Comparison of ENCODE assay signal across 8 cellular contexts in the genomic region with DNA sequence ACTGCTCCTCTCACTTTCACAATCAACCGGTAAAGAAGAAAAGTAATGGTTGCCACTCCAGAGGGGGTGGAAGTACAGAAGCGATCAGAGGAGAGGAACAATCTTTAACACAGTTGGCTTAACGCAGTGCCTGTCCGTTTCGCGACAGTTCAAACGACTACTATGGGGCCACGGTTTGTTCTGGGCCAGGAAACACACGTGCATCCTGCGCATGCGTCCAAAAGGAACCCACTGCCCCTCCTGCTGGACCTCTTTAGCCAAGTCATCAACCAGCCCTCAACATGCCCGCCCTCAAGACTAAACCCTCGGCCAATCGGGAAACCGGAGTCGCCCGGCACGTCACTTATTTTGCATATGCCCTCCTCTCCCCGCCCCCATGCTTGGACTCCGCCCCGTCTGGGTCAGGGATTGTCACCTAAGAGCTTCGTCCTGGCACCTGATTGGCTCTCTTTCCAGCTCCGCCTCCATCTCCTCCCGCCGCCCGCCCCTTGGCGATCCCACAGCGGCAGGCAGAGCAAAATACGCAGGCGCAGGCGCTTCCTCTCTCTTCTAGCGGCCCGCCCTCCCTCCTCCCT. TPM values are rescaled to one million over a fixed set of nuclear protein-coding genes. Genes with fewer than 3 reads are reported as not detected.
DNase-seq lines count a peak whose midpoint lies in the region; ATAC-seq and TF ChIP-seq lines count a peak whose summit lies in the region.

No MANE protein-coding gene starts in this region.

- no peaks in the 10 kb centered on the region for H3K27me3 ChIP-seq in WERI-Rb-1 (ENCODE audit: insufficient read depth, low read depth, severe bottlenecking)

- no peaks in the 10 kb centered on the region for H3K9me3 ChIP-seq in WERI-Rb-1 (ENCODE audit: severe bottlenecking)

- no peak for TF ChIP-seq CTCF in WERI-Rb-1 (IDR thresholded peaks at IDR 0.05; ENCODE audit: low read depth, low read length)

- peak overlapping the region; percentile 44 for H3K4me3 ChIP-seq in WERI-Rb-1 (ENCODE audit: low read depth, low read length)

- H3K36me3 ChIP-seq in WERI-Rb-1 = peaks cover 35% of the 10 kb centered on the region

- H3K27ac ChIP-seq in WERI-Rb-1 (peak overlapping the region; percentile 94), cingulate gyrus (ENCODE audit: low read depth, low read length) (peak overlapping the region; percentile 92)

- DNase-seq in activated gamma-delta T cell treated with Interleukin-2 at 50 U/mL for 16 hours = peak; percentile 100
- no peak for DNase-seq in activated gamma-delta T cell (lab: John Stamatoyannopoulos, UW)
- peak; percentile 100 for DNase-seq in WERI-Rb-1
- peak; percentile 100 for DNase-seq in left lobe of liver (ENCODE audit: low spot score)
- DNase-seq in stimulated activated CD4-positive, alpha-beta T cell treated with anti-CD3 and anti-CD28 coated beads, Interleukin-4, amount 100 ng/mL, for 4 hours = peak; percentile 99 to 100
- no peak for DNase-seq in cortex of kidney (lab: John Stamatoyannopoulos, UW)

- ATAC-seq in HG03175 (IDR thresholded peaks at IDR 0.05; ENCODE audit: unreplicated experiment) = peak; percentile 81
- ATAC-seq in left lobe of liver = peak; percentile 88

RNA-seq across cellular contexts. Expression of a gene that starts 0.3 kb away (rescaled TPM):
- 60.3 TPM for total RNA-seq in left lobe of liver

Comparison
In these comparisons a context has a peak if more than half of its experiments do, and no peak if none do; other contexts are left out.
1. DNase-seq: peak in activated gamma-delta T cell treated with Interleukin-2 at 50 U/mL for 16 hours (single experiment), WERI-Rb-1 (single experiment), left lobe of liver (single experiment) and stimulated activated CD4-positive, alpha-beta T cell treated with anti-CD3 and anti-CD28 coated beads, Interleukin-4, amount 100 ng/mL, for 4 hours (2 of 2); none in activated gamma-delta T cell (single experiment) and cortex of kidney (single experiment).